Comparison of ENCODE assay signal across 23 cellular contexts in the genomic region with DNA sequence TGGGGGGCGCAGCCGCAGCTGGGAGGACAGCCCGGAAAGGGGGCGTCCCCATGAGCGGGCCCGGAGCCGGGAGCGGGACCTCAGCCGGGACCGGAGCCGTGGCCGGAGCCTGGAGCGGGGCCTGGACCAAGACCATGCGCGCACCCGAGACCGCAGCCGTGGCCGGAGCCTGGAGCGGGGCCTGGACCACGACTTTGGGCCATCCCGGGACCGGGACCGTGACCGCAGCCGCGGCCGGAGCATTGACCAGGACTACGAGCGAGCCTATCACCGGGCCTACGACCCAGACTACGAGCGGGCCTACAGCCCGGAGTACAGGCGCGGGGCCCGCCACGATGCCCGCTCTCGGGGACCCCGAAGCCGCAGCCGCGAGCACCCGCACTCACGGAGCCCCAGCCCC. TPM values are rescaled to one million over a fixed set of nuclear protein-coding genes. Genes with fewer than 3 reads are reported as not detected.
A peak's percentile ranks its signal among the peaks of the same experiment; 100 is the strongest.
DNase-seq lines count a peak whose midpoint lies in the region; ATAC-seq, FAIRE-seq and TF ChIP-seq lines count a peak whose summit lies in the region.
"Had no signal": no experiment of that assay in that cellular context is flagged by ENCODE, and none has a peak within 500 bp of the region (broad histone marks: within the 10 kb centered on the region; RNA-seq: fewer than 3 reads in every experiment).

No MANE protein-coding gene starts in this region.

- H4K20me1 ChIP-seq in H1 (replicated peaks in 1 of 2; ENCODE audit: control insufficient read depth in 1 of 2, insufficient read depth in 2 of 2, low read length in 2 of 2): peaks cover 0 to 1% of the 10 kb centered on the region in 2 experiments

- no peak overlapping the region for H4K5ac ChIP-seq in H1 (ENCODE audit: insufficient read length, low read depth, low read length)

- H3K4me1 Mint-ChIP-seq in naive thymus-derived CD4-positive, alpha-beta T cell: no peaks in the 10 kb centered on the region
- H3K4me1 Mint-ChIP-seq: CD14-positive monocyte had no signal

- H2AK5ac ChIP-seq in H1 (ENCODE audit: low read depth, low read length): no peak overlapping the region

- H4K8ac ChIP-seq in H1 (ENCODE audit: extremely low read depth, insufficient read depth, low read length): 0 out of 2 replicates have a peak overlapping the region, but pooled peaks have one; percentile 3

- CTCF ChIA-PET in H1 (lab: Charles Lee; ENCODE audit: partially characterized antibody): interaction anchor here (0.6 to 1.2 kb wide), 3 partner anchors 23 to 599 kb away, joined by 3 read pairs; no protein-coding TSS in a partner anchor
- CTCF ChIA-PET in naive thymus-derived CD4-positive, alpha-beta T cell (lab: Charles Lee): no interaction called here

- DNase-seq in left ventricle myocardium inferior (no peak), left ventricle myocardium superior (no peak), H1 (ENCODE audit: low read depth in 1 of 2, low spot score in 2 of 2) (no peak), aorta (peak in 1 of 2 donors; percentile 77), gastrocnemius medialis (no peak), NCI-H69 (lab: John Stamatoyannopoulos, UW) (no peak)
- no peak for DNase-seq in naive thymus-derived CD4-positive, alpha-beta T cell
- DNase-seq: DMS53, GDM1, HFFc6, NCI-H1092, NCI-H1436, NCI-H1930, NCI-H2227 treated with DMSO at 0.1 percent for 48 hours, NCI-H510A, NCI-H748 treated with DMSO at 0.1 percent for 48 hours, SIG-M5 had no signal

- no peak for TF ChIP-seq RAD21 in H1 (IDR thresholded peaks at IDR 0.05 in 1 of 2, conservative IDR thresholded peaks at IDR 0.05 in 1 of 2; ENCODE audit: low read depth in 2 of 2, low read length in 2 of 2)

- no peak for FAIRE-seq in H1 (lab: Jason Lieb, UNC)
- FAIRE-seq: A204.1, GM18507, K562 had no signal

- H3K27me3 Mint-ChIP-seq in naive thymus-derived CD4-positive, alpha-beta T cell: no peaks in the 10 kb centered on the region

- no peaks in the 10 kb centered on the region for H3K9me3 Mint-ChIP-seq in naive thymus-derived CD4-positive, alpha-beta T cell
- H3K9me3 Mint-ChIP-seq: HFFc6 had no signal

- H2BK15ac ChIP-seq in H1 (ENCODE audit: low read length): no peak overlapping the region

- H3K14ac ChIP-seq in H1 (ENCODE audit: insufficient read length): no peak overlapping the region

- H3K56ac ChIP-seq in H1 (replicated peaks; ENCODE audit: insufficient read length, low read depth, low read length): no peak overlapping the region

- ATAC-seq in left ventricle myocardium superior (no peak), aorta (ENCODE audit: low FRiP score) (peak; percentile 52), gastrocnemius medialis (no peak)
- ATAC-seq in naive thymus-derived CD4-positive, alpha-beta T cell: peak; percentile 18
- ATAC-seq: K562, SK-N-SH treated with all-trans-retinoic acid at 6 μM for 48 hours had no signal

- H3K4me3 ChIP-seq in left ventricle myocardium inferior (no peak overlapping the region), H1 (ENCODE audit: extremely low read depth in 1 of 4, insufficient read depth in 2 of 4, low read depth in 3 of 4, low read length in 4 of 4) (no peak overlapping the region), aorta (ENCODE audit: low read length in 2 of 2) (no peak overlapping the region), gastrocnemius medialis (no peak overlapping the region)
- no peak overlapping the region for H3K4me3 ChIP-seq in naive thymus-derived CD4-positive, alpha-beta T cell (ENCODE audit: low read length)
- H3K4me3 ChIP-seq: K562 had no signal

- no peak overlapping the region for H3K4me3 Mint-ChIP-seq in naive thymus-derived CD4-positive, alpha-beta T cell
- H3K4me3 Mint-ChIP-seq: CD14-positive monocyte, HFFc6 had no signal

- TF ChIP-seq CTCF in left ventricle myocardium inferior (IDR thresholded peaks at IDR 0.05; ENCODE audit: borderline replicate concordance) (no peak), H1 (IDR thresholded peaks at IDR 0.05; ENCODE audit: control extremely low read depth in 1 of 3, insufficient read depth in 1 of 3, low read depth in 1 of 3, low read length in 3 of 3) (no peak), gastrocnemius medialis (IDR thresholded peaks at IDR 0.05 in 4 of 5, conservative IDR thresholded peaks at IDR 0.05 in 1 of 5) (no peak)

- H3K4ac ChIP-seq in H1 (replicated peaks; ENCODE audit: insufficient read length, low read depth, low read length): no peak overlapping the region

- TF ChIP-seq POLR2A in H1 (IDR thresholded peaks at IDR 0.05; ENCODE audit: control extremely low read depth in 1 of 2, low read depth in 2 of 2, low read length in 2 of 2) (no peak), gastrocnemius medialis (IDR thresholded peaks at IDR 0.05) (no peak)

- no peak overlapping the region for H2BK5ac ChIP-seq in H1 (ENCODE audit: low read depth, low read length)

- H2AFZ ChIP-seq in H1 (ENCODE audit: low read length): no peak overlapping the region

- no peak overlapping the region for H4K91ac ChIP-seq in H1 (replicated peaks; ENCODE audit: insufficient read length, low read length)

- intact Hi-C loops in left ventricle myocardium inferior (cut with micrococcal nuclease) (no loop called here), left ventricle myocardium superior (cut with micrococcal nuclease) (no loop called here), aorta (cut with DNase I) (no loop called here), gastrocnemius medialis (cut with DNase I; ENCODE audit: low total_unique reads) (loop anchor here (10.0 kb wide), 2 partner anchors 54 to 324 kb away; no protein-coding TSS in a partner anchor)
- intact Hi-C loops in naive thymus-derived CD4-positive, alpha-beta T cell (cut with micrococcal nuclease): no loop called here

- WGBS in H1 (ENCODE audit: extremely low coverage in 1 of 2, insufficient coverage in 1 of 2, insufficient read length in 1 of 2, insufficient replicate concordance in 2 of 2, low coverage in 1 of 2, low lambda C conversion rate in 2 of 2, missing lambda C conversion rate in 1 of 2), 2 experiments: 98% methylated on average over 31 of the region's 47 CpGs; no CpG with 5 or more reads in 1 of the 2 experiments
- 98% methylated on average over 47 of the region's 47 CpGs for WGBS in aorta, 2 donors

- peak overlapping the region; percentile 2 for H3K27ac ChIP-seq in left ventricle myocardium inferior (replicated peaks)
- no peak overlapping the region for H3K27ac ChIP-seq in H1 (ENCODE audit: low read depth, low read length)
- H3K27ac ChIP-seq in naive thymus-derived CD4-positive, alpha-beta T cell (ENCODE audit: low read depth, low read length): no peak overlapping the region
- no peak overlapping the region for H3K27ac ChIP-seq in aorta (ENCODE audit: low read depth in 1 of 2, low read length in 2 of 2)
- no peak overlapping the region for H3K27ac ChIP-seq in gastrocnemius medialis
- H3K27ac ChIP-seq: RWPE1 had no signal

- in situ Hi-C loops in gastrocnemius medialis (cut with MboI; ENCODE audit: low sequenced_read_pairs in 4 of 4): loop anchor here in 1 of 4 donors (25.0 kb wide), 1 partner anchor 91 kb away; no protein-coding TSS in a partner anchor

- no peak overlapping the region for H2BK120ac ChIP-seq in H1 (replicated peaks; ENCODE audit: low read depth, low read length)

- TF ChIP-seq EP300 in H1 (IDR thresholded peaks at IDR 0.05; ENCODE audit: borderline replicate concordance in 1 of 2, low read depth in 2 of 2, low read length in 2 of 2): no peak

- peaks cover 37% of the 10 kb centered on the region for H3K4me1 ChIP-seq in left ventricle myocardium inferior
- 0 out of 7 replicates have a peak, but pooled peaks cover 0 to 2% (median 0%) of the 10 kb centered on the region in 4 experiments for H3K4me1 ChIP-seq in H1 (replicated peaks in 1 of 4; ENCODE audit: control insufficient read depth in 3 of 4, insufficient read depth in 4 of 4, low read length in 3 of 4)
- H3K4me1 ChIP-seq in naive thymus-derived CD4-positive, alpha-beta T cell (ENCODE audit: control insufficient read depth in 2 of 2, insufficient read depth in 2 of 2, low read length in 2 of 2): no peaks in the 10 kb centered on the region
- no peaks in the 10 kb centered on the region for H3K4me1 ChIP-seq in aorta (ENCODE audit: control insufficient read depth in 1 of 2, insufficient read depth in 2 of 2, low read length in 2 of 2)
- no peaks in the 10 kb centered on the region for H3K4me1 ChIP-seq in gastrocnemius medialis

- H3K79me2 ChIP-seq in H1 (ENCODE audit: control insufficient read depth in 1 of 2, insufficient read depth in 2 of 2, low read length in 2 of 2): 0 out of 4 replicates have a peak, but pooled peaks cover 0 to 3% of the 10 kb centered on the region in 2 experiments

- H3K79me1 ChIP-seq in H1 (ENCODE audit: low read depth, low read length): no peaks in the 10 kb centered on the region

- no peak overlapping the region for H3K23ac ChIP-seq in H1 (ENCODE audit: insufficient read length)

- no peaks in the 10 kb centered on the region for H3K9me3 ChIP-seq in left ventricle myocardium inferior (replicated peaks)
- H3K9me3 ChIP-seq in H1 (ENCODE audit: insufficient read depth in 2 of 2, low read depth in 1 of 2, low read length in 1 of 2): no peaks in the 10 kb centered on the region
- H3K9me3 ChIP-seq in naive thymus-derived CD4-positive, alpha-beta T cell (ENCODE audit: control insufficient read depth in 2 of 3, low read length in 3 of 3): no peaks in the 10 kb centered on the region
- no peaks in the 10 kb centered on the region for H3K9me3 ChIP-seq in aorta (ENCODE audit: control insufficient read depth, low read length)
- no peaks in the 10 kb centered on the region for H3K9me3 ChIP-seq in gastrocnemius medialis

- no peak overlapping the region for H3K4me2 ChIP-seq in H1 (ENCODE audit: insufficient read depth in 1 of 2, low read depth in 2 of 2, low read length in 2 of 2)

- H3K27me3 ChIP-seq in left ventricle myocardium inferior (ENCODE audit: low read depth) (no peaks in the 10 kb centered on the region), H1 (replicated peaks in 1 of 4; ENCODE audit: control insufficient read depth in 3 of 4, extremely low read depth in 1 of 4, insufficient read depth in 3 of 4, low read length in 3 of 4) (no peaks in the 10 kb centered on the region), aorta (ENCODE audit: control insufficient read depth in 1 of 2, insufficient read depth in 2 of 2, low read length in 1 of 2) (no peaks in the 10 kb centered on the region), gastrocnemius medialis (no peaks in the 10 kb centered on the region)
- H3K27me3 ChIP-seq in naive thymus-derived CD4-positive, alpha-beta T cell (ENCODE audit: control insufficient read depth in 2 of 2, insufficient read depth in 2 of 2, low read length in 2 of 2): no peaks in the 10 kb centered on the region

- no peaks in the 10 kb centered on the region for H3K23me2 ChIP-seq in H1 (ENCODE audit: low read depth, low read length)

- H3K36me3 ChIP-seq in left ventricle myocardium inferior: peaks cover 73% of the 10 kb centered on the region
- peaks cover 8 to 46% (median 21%) of the 10 kb centered on the region in 4 experiments; a peak in 7 of 8 replicates for H3K36me3 ChIP-seq in H1 (ENCODE audit: control insufficient read depth in 2 of 4, insufficient read depth in 4 of 4, low read length in 3 of 4)
- H3K36me3 ChIP-seq in naive thymus-derived CD4-positive, alpha-beta T cell (ENCODE audit: control insufficient read depth in 2 of 3, insufficient read depth in 3 of 3, low read length in 3 of 3): peaks cover 0 to 9% (median 4%) of the 10 kb centered on the region in 3 experiments
- peaks cover 8 to 10% of the 10 kb centered on the region in 2 donors for H3K36me3 ChIP-seq in aorta (ENCODE audit: control insufficient read depth in 1 of 2, insufficient read depth in 2 of 2, low read length in 1 of 2)
- peaks cover 0 to 30% of the 10 kb centered on the region in 2 donors for H3K36me3 ChIP-seq in gastrocnemius medialis

- H2BK12ac ChIP-seq in H1 (ENCODE audit: low read depth, low read length): no peak overlapping the region

- no peak overlapping the region for H3K9ac ChIP-seq in H1 (replicated peaks in 1 of 4; ENCODE audit: extremely low read depth in 1 of 4, low read depth in 3 of 4, low read length in 3 of 4)

- POLR2A ChIA-PET in H1 (lab: Charles Lee; ENCODE audit: partially characterized antibody): no interaction called here
- POLR2A ChIA-PET in naive thymus-derived CD4-positive, alpha-beta T cell (lab: Charles Lee): no interaction called here

- H3K18ac ChIP-seq in H1 (ENCODE audit: extremely low read depth, low read length): no peak overlapping the region

- no peak overlapping the region for H3K27ac Mint-ChIP-seq in naive thymus-derived CD4-positive, alpha-beta T cell

- peaks cover 0 to 28% (median 16%) of the 10 kb centered on the region in 5 donors for H3K36me3 Mint-ChIP-seq in naive thymus-derived CD4-positive, alpha-beta T cell

- no peak overlapping the region for H2BK20ac ChIP-seq in H1 (ENCODE audit: low read length)

RNA-seq across cellular contexts. Expression of a gene that starts 47.0 kb away (rescaled TPM):
- total RNA-seq in left ventricle myocardium inferior (130 TPM), left ventricle myocardium superior (123 TPM), aorta (100 to 1,000 TPM; 115 to 121 TPM), gastrocnemius medialis (10 to 100 TPM; 10.5 to 23.1 (median 17.6) TPM)
- total RNA-seq in H1 (2021; fragmentation: NEBNext Ultra II Directional; extraction: Animal tissue kit (Norgen Biotek cat#: 25700)): 135 and 137 TPM in 2 replicates
- polyA plus RNA-seq in H1 (2011; rRNA removed) (51.7 and 54.9 TPM in 2 replicates), aorta (100 to 1,000 TPM in 1 of 2 donors, 10 to 100 TPM in 1; 32.4 to 105 TPM)
- polyA plus RNA-seq in H1 (2011; cell fraction: cytosol; rRNA removed): 84.5 TPM
- polyA plus RNA-seq in H1 (2011; cell fraction: nucleus; rRNA removed): 133 TPM
- 82.5 to 111 TPM (median 102 TPM) in 4 replicates for polyA plus RNA-seq in H1 (2012, experiment 1 of 2)
- polyA plus RNA-seq in H1 (2012, experiment 2 of 2): 16.4 TPM
- 72.8 TPM for polyA plus RNA-seq in H1 (2013, experiment 1 of 2)
- 64.4 TPM for polyA plus RNA-seq in H1 (2013, experiment 2 of 2)
- 71.4 and 91.3 TPM in 2 replicates for polyA minus RNA-seq in H1 (2011; rRNA and poly(A)+ RNA removed)
- polyA minus RNA-seq in H1 (2011; cell fraction: cytosol; rRNA and poly(A)+ RNA removed): 118 TPM
- 97.5 TPM for polyA minus RNA-seq in H1 (2011; cell fraction: nucleus; rRNA and poly(A)+ RNA removed)
- 10 to 100 TPM; 10.5 to 27.3 (median 23.0) TPM for total RNA-seq in naive thymus-derived CD4-positive, alpha-beta T cell
- polyA plus RNA-seq in naive thymus-derived CD4-positive, alpha-beta T cell: 10 to 100 TPM in 1 of 2 donors, 1 to 10 TPM in 1; 1.6 to 10.3 TPM

Comparison
In these comparisons a context has a peak if more than half of its experiments do, and no peak if none do; other contexts are left out.
1. ATAC-seq: peak in naive thymus-derived CD4-positive, alpha-beta T cell (single experiment) and aorta (single experiment); none in left ventricle myocardium superior (single experiment) and gastrocnemius medialis (0 of 2).